13 cellular contexts compared by ENCODE assay signal in genomic region chr5:10420926-10421325, GRCh38. TPM values are rescaled to one million over a fixed set of nuclear protein-coding genes. Genes with fewer than 3 reads are reported as not detected.
DNase-seq lines count a peak whose midpoint lies in the region; ATAC-seq, FAIRE-seq and TF ChIP-seq lines count a peak whose summit lies in the region.
"Had no signal": no experiment of that assay in that cellular context is flagged by ENCODE, and none has a peak within 500 bp of the region (broad histone marks: within the 10 kb centered on the region; RNA-seq: fewer than 3 reads in every experiment).

No MANE protein-coding gene starts in this region.

- peak overlapping the region; percentile 63 for H3K27ac Mint-ChIP-seq in activated CD8-positive, alpha-beta T cell treated with anti-CD3 and anti-CD28 coated beads for 36 hours
- H3K27ac Mint-ChIP-seq in activated CD8-positive, alpha-beta T cell treated with anti-CD3 and anti-CD28 coated beads, Interleukin-2, amount 10 ng/mL, durations not matched to agents 7 days and 5 days: no peak overlapping the region

- H3K27me3 ChIP-seq in gastrocnemius medialis (no peaks in the 10 kb centered on the region), pancreas (no peaks in the 10 kb centered on the region)

- TF ChIP-seq POLR2A in gastrocnemius medialis (IDR thresholded peaks at IDR 0.05): no peak

- peaks cover 67% of the 10 kb centered on the region for H3K36me3 Mint-ChIP-seq in activated CD8-positive, alpha-beta T cell treated with anti-CD3 and anti-CD28 coated beads for 36 hours (ENCODE audit: low read depth)
- peaks cover 62% of the 10 kb centered on the region for H3K36me3 Mint-ChIP-seq in activated CD8-positive, alpha-beta T cell treated with anti-CD3 and anti-CD28 coated beads, Interleukin-2, amount 10 ng/mL, durations not matched to agents 7 days and 5 days (ENCODE audit: low read depth)

- CTCF ChIA-PET in activated CD8-positive, alpha-beta T cell treated with anti-CD3 and anti-CD28 coated beads for 36 hours (lab: Charles Lee): interaction anchor here (1.0 to 4.8 kb wide), 3 partner anchors 8 to 138 kb away, joined by 3 to 26 read pairs (median 5); no protein-coding TSS in a partner anchor
- CTCF ChIA-PET in activated CD8-positive, alpha-beta T cell treated with anti-CD3 and anti-CD28 coated beads, Interleukin-2, amount 10 ng/mL, durations not matched to agents 7 days and 5 days (lab: Charles Lee): interaction anchor here (0.8 to 1.0 kb wide), 2 partner anchors 137 to 148 kb away, joined by 3 read pairs; no protein-coding TSS in a partner anchor

- no peak for DNase-seq in activated CD8-positive, alpha-beta T cell treated with anti-CD3 and anti-CD28 coated beads for 36 hours
- DNase-seq in activated CD8-positive, alpha-beta T cell treated with anti-CD3 and anti-CD28 coated beads, Interleukin-2, amount 10 ng/mL, durations not matched to agents 7 days and 5 days: no peak
- DNase-seq in NCI-H82 (lab: John Stamatoyannopoulos, UW): peak; percentile 10
- DNase-seq in dedifferentiated amniotic fluid mesenchymal stem cell (ENCODE audit: extremely low spot score): peak; percentile 26
- no peak for DNase-seq in gastrocnemius medialis
- no peak for DNase-seq in pancreas
- DNase-seq in cerebellar nuclear complex (lab: John Stamatoyannopoulos, UW): no peak
- DNase-seq: Karpas-422 had no signal

- H3K4me3 ChIP-seq in gastrocnemius medialis: no peak overlapping the region
- no peak overlapping the region for H3K4me3 ChIP-seq in pancreas
- H3K4me3 ChIP-seq: skin epidermis had no signal

- peak overlapping the region; percentile 21 to 62 (median 38) for H3K27ac ChIP-seq in gastrocnemius medialis
- H3K27ac ChIP-seq in pancreas: no peak overlapping the region
- H3K27ac ChIP-seq: skin epidermis had no signal

- H3K4me3 Mint-ChIP-seq in activated CD8-positive, alpha-beta T cell treated with anti-CD3 and anti-CD28 coated beads for 36 hours: no peak overlapping the region
- H3K4me3 Mint-ChIP-seq in activated CD8-positive, alpha-beta T cell treated with anti-CD3 and anti-CD28 coated beads, Interleukin-2, amount 10 ng/mL, durations not matched to agents 7 days and 5 days: no peak overlapping the region

- in situ Hi-C loops in gastrocnemius medialis (cut with MboI; ENCODE audit: low sequenced_read_pairs in 4 of 4): loop anchor here in 1 of 4 donors (25.0 kb wide), 1 partner anchor 134 kb away; no protein-coding TSS in a partner anchor

- intact Hi-C loops in activated CD8-positive, alpha-beta T cell treated with anti-CD3 and anti-CD28 coated beads for 36 hours (cut with micrococcal nuclease): no loop called here
- intact Hi-C loops in gastrocnemius medialis (cut with DNase I; ENCODE audit: low total_unique reads) (no loop called here), pancreas (cut with DNase I) (loop anchor here in 2 of 3 donors (10.0 kb wide), 1 partner anchor 136 kb away; no protein-coding TSS in a partner anchor)

- H3K4me1 ChIP-seq in gastrocnemius medialis (no peaks in the 10 kb centered on the region), pancreas (peaks cover 0 to 5% (median 3%) of the 10 kb centered on the region in 3 donors)

- TF ChIP-seq CTCF in activated CD8-positive, alpha-beta T cell treated with anti-CD3 and anti-CD28 coated beads for 36 hours (IDR thresholded peaks at IDR 0.05): no peak
- TF ChIP-seq CTCF in gastrocnemius medialis (IDR thresholded peaks at IDR 0.05 in 4 of 5, conservative IDR thresholded peaks at IDR 0.05 in 1 of 5) (no peak), pancreas (IDR thresholded peaks at IDR 0.05) (no peak)

- H3K9me3 ChIP-seq in gastrocnemius medialis: no peaks in the 10 kb centered on the region
- no peaks in the 10 kb centered on the region for H3K9me3 ChIP-seq in pancreas

- H3K9me3 Mint-ChIP-seq in activated CD8-positive, alpha-beta T cell treated with anti-CD3 and anti-CD28 coated beads for 36 hours: no peaks in the 10 kb centered on the region
- H3K9me3 Mint-ChIP-seq in activated CD8-positive, alpha-beta T cell treated with anti-CD3 and anti-CD28 coated beads, Interleukin-2, amount 10 ng/mL, durations not matched to agents 7 days and 5 days (ENCODE audit: insufficient read depth): no peaks in the 10 kb centered on the region

- FAIRE-seq in pancreas (lab: Jason Lieb, UNC): no peak
- FAIRE-seq: keratinocyte had no signal

- POLR2A ChIA-PET in activated CD8-positive, alpha-beta T cell treated with anti-CD3 and anti-CD28 coated beads for 36 hours (lab: Charles Lee): interaction anchor here (1.2 to 1.4 kb wide), 2 partner anchors 18 to 68 kb away, joined by 3 to 4 read pairs; partner anchors contain the start of gene MARCHF6
- POLR2A ChIA-PET in activated CD8-positive, alpha-beta T cell treated with anti-CD3 and anti-CD28 coated beads, Interleukin-2, amount 10 ng/mL, durations not matched to agents 7 days and 5 days (lab: Charles Lee): no interaction called here

- H3K4me1 Mint-ChIP-seq in activated CD8-positive, alpha-beta T cell treated with anti-CD3 and anti-CD28 coated beads for 36 hours (ENCODE audit: low read depth): peaks cover 34% of the 10 kb centered on the region
- H3K4me1 Mint-ChIP-seq in activated CD8-positive, alpha-beta T cell treated with anti-CD3 and anti-CD28 coated beads, Interleukin-2, amount 10 ng/mL, durations not matched to agents 7 days and 5 days (ENCODE audit: low read depth): peaks cover 22% of the 10 kb centered on the region

- no peaks in the 10 kb centered on the region for H3K27me3 Mint-ChIP-seq in activated CD8-positive, alpha-beta T cell treated with anti-CD3 and anti-CD28 coated beads for 36 hours
- H3K27me3 Mint-ChIP-seq in activated CD8-positive, alpha-beta T cell treated with anti-CD3 and anti-CD28 coated beads, Interleukin-2, amount 10 ng/mL, durations not matched to agents 7 days and 5 days (ENCODE audit: low read depth): no peaks in the 10 kb centered on the region

- peak; percentile 31 for ATAC-seq in activated CD8-positive, alpha-beta T cell treated with anti-CD3 and anti-CD28 coated beads for 36 hours
- no peak for ATAC-seq in activated CD8-positive, alpha-beta T cell treated with anti-CD3 and anti-CD28 coated beads, Interleukin-2, amount 10 ng/mL, durations not matched to agents 7 days and 5 days
- ATAC-seq in gastrocnemius medialis: no peak
- ATAC-seq in pancreas: no peak
- no peak for ATAC-seq in HG03378 (IDR thresholded peaks at IDR 0.05; ENCODE audit: unreplicated experiment)
- ATAC-seq: Panc1 had no signal

- H3K36me3 ChIP-seq in gastrocnemius medialis: peaks cover under 1 to 86% of the 10 kb centered on the region in 2 donors
- peaks cover 5 to 23% (median 9%) of the 10 kb centered on the region in 3 donors for H3K36me3 ChIP-seq in pancreas

RNA-seq across cellular contexts. Expression of gene ROPN1L, which starts 20.8 kb away (rescaled TPM):
- not detected for total RNA-seq in activated CD8-positive, alpha-beta T cell treated with anti-CD3 and anti-CD28 coated beads for 36 hours
- 1 to 10 TPM; 1.4 to 2.2 TPM for total RNA-seq in activated CD8-positive, alpha-beta T cell treated with anti-CD3 and anti-CD28 coated beads, Interleukin-2, amount 10 ng/mL, durations not matched to agents 7 days and 5 days
- under 1 TPM in 1 of 4 donors, not detected in 3; 0.46 TPM for total RNA-seq in gastrocnemius medialis
- 1 to 10 TPM in 2 of 6 donors, under 1 TPM in 4; 0.18 to 1.9 (median 0.60) TPM for total RNA-seq in pancreas
- polyA plus RNA-seq in pancreas: 1 to 10 TPM in 1 of 2 donors, under 1 TPM in 1; 0.46 to 1.6 TPM
- total RNA-seq: ureter had no signal
- polyA plus RNA-seq: keratinocyte had no signal

Comparison
In these comparisons a context has a peak if more than half of its experiments do, and no peak if none do; other contexts are left out.
1. DNase-seq: peak in NCI-H82 (single experiment) and dedifferentiated amniotic fluid mesenchymal stem cell (single experiment); none in activated CD8-positive, alpha-beta T cell treated with anti-CD3 and anti-CD28 coated beads for 36 hours (single experiment), activated CD8-positive, alpha-beta T cell treated with anti-CD3 and anti-CD28 coated beads, Interleukin-2, amount 10 ng/mL, durations not matched to agents 7 days and 5 days (single experiment), gastrocnemius medialis (0 of 2), pancreas (0 of 6) and cerebellar nuclear complex (0 of 2).
2. H3K27ac ChIP-seq: peak in gastrocnemius medialis (4 of 4); none in pancreas (0 of 4).
3. intact Hi-C loops: an anchor here in pancreas (10.0 kb wide); none called in activated CD8-positive, alpha-beta T cell treated with anti-CD3 and anti-CD28 coated beads for 36 hours and gastrocnemius medialis.